ENCODE assay signal across 1 cellular context in the genomic region with DNA sequence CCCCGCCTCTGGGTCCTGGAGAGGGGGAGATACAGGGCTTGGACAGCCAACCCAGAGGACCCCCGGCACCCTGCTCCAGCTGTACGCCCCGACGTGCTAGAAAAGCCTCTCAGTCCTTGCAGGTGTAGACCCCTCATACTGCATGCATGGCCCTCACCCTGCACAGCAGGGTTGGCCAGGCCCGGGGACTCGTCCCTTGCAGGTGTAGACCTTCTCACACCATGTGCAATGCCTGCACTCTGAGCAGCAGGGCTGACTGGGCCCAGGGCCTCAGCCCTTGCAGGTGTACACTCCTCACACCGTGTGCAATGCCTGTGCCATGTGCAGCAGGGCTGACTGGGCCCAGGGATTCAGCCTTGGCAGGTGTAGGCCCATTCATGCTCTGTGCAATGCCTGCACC.
TF ChIP-seq lines count a peak whose summit lies in the region.

No MANE protein-coding gene starts in this region.

TF ChIP-seq in H1, 55 proteins besides CTCF, POLR2A, EP300 and RAD21:
- TF ChIP-seq JUND (IDR thresholded peaks at IDR 0.05; ENCODE audit: low read length) (no peak), SRF (IDR thresholded peaks at IDR 0.05; ENCODE audit: low read depth, low read length) (no peak), SUZ12 (IDR thresholded peaks at IDR 0.05; ENCODE audit: low read length) (no peak), NRF1 (IDR thresholded peaks at IDR 0.05; ENCODE audit: low read depth, low read length) (no peak), SP4 (IDR thresholded peaks at IDR 0.05; ENCODE audit: low read length) (no peak), TCF12 (IDR thresholded peaks at IDR 0.05; ENCODE audit: low read depth, low read length) (no peak), RXRA (IDR thresholded peaks at IDR 0.05; ENCODE audit: insufficient read depth, low read depth, low read length) (no peak), SIRT6 (IDR thresholded peaks at IDR 0.05; ENCODE audit: low read length) (no peak), PHF8 (conservative IDR thresholded peaks at IDR 0.05; ENCODE audit: low read depth, low read length) (no peak), YY1 (IDR thresholded peaks at IDR 0.05; ENCODE audit: low read depth, low read length) (no peak), CBX5 (IDR thresholded peaks at IDR 0.05; ENCODE audit: low read depth, low read length) (no peak), CEBPB (IDR thresholded peaks at IDR 0.05; ENCODE audit: low read depth, low read length) (no peak), RNF2 (IDR thresholded peaks at IDR 0.05; ENCODE audit: borderline replicate concordance, low read depth, low read length, missing control alignments, poor library complexity, severe bottlenecking) (no peak), KDM5A (IDR thresholded peaks at IDR 0.05; ENCODE audit: low read length) (no peak), KDM1A (IDR thresholded peaks at IDR 0.05; ENCODE audit: borderline replicate concordance, low read length) (no peak), ASH2L (IDR thresholded peaks at IDR 0.05; ENCODE audit: low read length) (no peak), NANOG (IDR thresholded peaks at IDR 0.05; ENCODE audit: insufficient read depth, low read depth, low read length, poor library complexity, severe bottlenecking) (no peak)
- TF ChIP-seq, protein P1, sequence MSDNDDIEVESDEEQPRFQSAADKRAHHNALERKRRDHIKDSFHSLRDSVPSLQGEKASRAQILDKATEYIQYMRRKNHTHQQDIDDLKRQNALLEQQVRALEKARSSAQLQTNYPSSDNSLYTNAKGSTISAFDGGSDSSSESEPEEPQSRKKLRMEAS (IDR thresholded peaks at IDR 0.05), result no peak
